17 cellular contexts compared by ENCODE assay signal in the genomic region with DNA sequence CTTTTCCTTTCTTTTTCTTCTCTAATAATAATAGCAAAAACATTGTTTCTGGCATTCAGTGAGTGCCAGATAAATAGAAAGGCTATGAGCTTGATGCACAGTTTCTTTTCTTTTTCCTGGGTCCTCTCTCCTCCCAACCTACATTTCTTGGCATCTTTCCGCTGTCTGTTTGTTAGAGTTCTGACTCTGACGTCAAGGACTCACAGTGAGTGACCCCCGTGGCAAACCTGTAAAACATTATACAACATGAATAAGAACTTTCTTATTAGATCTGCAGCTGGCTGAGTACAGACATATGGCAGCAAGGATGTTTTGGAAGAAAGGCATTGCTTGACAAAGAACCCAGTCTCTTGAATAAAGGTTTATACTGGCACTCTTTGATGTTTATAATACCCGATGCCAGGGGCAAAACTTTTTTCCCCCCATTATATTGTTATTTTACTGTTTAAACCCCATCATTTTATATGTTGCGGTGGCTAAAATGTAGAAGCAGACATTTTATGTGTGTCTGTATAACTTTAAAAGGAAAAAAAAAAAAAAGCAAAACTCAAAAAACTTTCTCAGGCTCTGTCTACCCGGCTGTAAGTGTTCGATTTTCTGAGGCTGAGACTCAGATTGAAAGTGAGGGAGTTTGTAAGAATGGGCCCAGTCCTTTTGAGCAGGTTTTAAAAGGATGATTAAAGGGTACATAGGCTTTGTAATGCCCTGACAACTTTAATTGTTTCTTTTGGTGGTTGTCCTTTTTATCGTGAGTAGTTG.
DNase-seq lines count a peak whose midpoint lies in the region; ATAC-seq and TF ChIP-seq lines count a peak whose summit lies in the region.
"Had no signal": no experiment of that assay in that cellular context is flagged by ENCODE, and none has a peak within 500 bp of the region (broad histone marks: within the 10 kb centered on the region; RNA-seq: fewer than 3 reads in every experiment).

No MANE protein-coding gene starts in this region.

- H3K9me3 Mint-ChIP-seq in nephron, result no peaks in the 10 kb centered on the region
- H3K9me3 Mint-ChIP-seq: activated naive CD8-positive, alpha-beta T cell treated with anti-CD3 and anti-CD28 coated beads, Interleukin-2, amount 10 ng/mL, durations not matched to agents 7 days and 5 days; effector memory CD8-positive, alpha-beta T cell; mesothelial cell of epicardium had no signal

- DNase-seq in Right ventricle myocardium superior (no peak), cardiac septum (ENCODE audit: low spot score) (no peak), fibroblast of peridontal ligament (ENCODE audit: extremely low read depth) (peak; percentile 51), aorta (no peak), prostate gland (ENCODE audit: low spot score) (no peak)
- DNase-seq: activated naive CD8-positive, alpha-beta T cell treated with anti-CD3 and anti-CD28 coated beads, Interleukin-2, amount 10 ng/mL, durations not matched to agents 7 days and 5 days; DMS 273 treated with DMSO at 0.1 percent for 48 hours; effector memory CD8-positive, alpha-beta T cell; KBM-7; NK-92 treated with Interleukin-12 subunit alpha and Interleukin-12 subunit beta, amount 100 ng/mL, for 24 hours; SK-N-SH had no signal

- 3 to 6% methylated on average over 8 of the region's 8 CpGs for WGBS in aorta, 2 donors
- 23% methylated on average over 8 of the region's 8 CpGs for WGBS in prostate gland

- ATAC-seq in Right ventricle myocardium superior (ENCODE audit: poor library complexity), result peak; percentile 23
- ATAC-seq in aorta (ENCODE audit: low FRiP score), result no peak
- no peak for ATAC-seq in HG03097 (IDR thresholded peaks at IDR 0.05; ENCODE audit: low FRiP score, unreplicated experiment)
- ATAC-seq in HG02623 (IDR thresholded peaks at IDR 0.05; ENCODE audit: unreplicated experiment), result no peak
- ATAC-seq: effector memory CD8-positive, alpha-beta T cell had no signal

- H3K4me1 ChIP-seq in aorta (ENCODE audit: control insufficient read depth in 1 of 2, insufficient read depth in 2 of 2, low read length in 2 of 2) (peaks cover 3 to 5% of the 10 kb centered on the region in 2 donors), prostate gland (replicated peaks) (no peaks in the 10 kb centered on the region)
- H3K4me1 ChIP-seq: tibial nerve had no signal

- H3K27me3 Mint-ChIP-seq in nephron (ENCODE audit: low read depth), result no peaks in the 10 kb centered on the region
- H3K27me3 Mint-ChIP-seq: activated naive CD8-positive, alpha-beta T cell treated with anti-CD3 and anti-CD28 coated beads, Interleukin-2, amount 10 ng/mL, durations not matched to agents 7 days and 5 days; effector memory CD8-positive, alpha-beta T cell had no signal

- no peak for TF ChIP-seq POLR2A in prostate gland (IDR thresholded peaks at IDR 0.05)

- H3K4me1 Mint-ChIP-seq in nephron, result peaks cover 20% of the 10 kb centered on the region
- H3K4me1 Mint-ChIP-seq: activated naive CD8-positive, alpha-beta T cell treated with anti-CD3 and anti-CD28 coated beads, Interleukin-2, amount 10 ng/mL, durations not matched to agents 7 days and 5 days had no signal

- no peaks in the 10 kb centered on the region for H3K36me3 Mint-ChIP-seq in nephron (ENCODE audit: low read depth)
- H3K36me3 Mint-ChIP-seq: activated naive CD8-positive, alpha-beta T cell treated with anti-CD3 and anti-CD28 coated beads, Interleukin-2, amount 10 ng/mL, durations not matched to agents 7 days and 5 days; mesothelial cell of epicardium had no signal

- H3K27me3 ChIP-seq in aorta (ENCODE audit: control insufficient read depth in 1 of 2, insufficient read depth in 2 of 2, low read length in 1 of 2), result no peaks in the 10 kb centered on the region
- no peaks in the 10 kb centered on the region for H3K27me3 ChIP-seq in prostate gland (replicated peaks; ENCODE audit: insufficient read depth)
- H3K27me3 ChIP-seq: tibial nerve had no signal

- H3K36me3 ChIP-seq in aorta (ENCODE audit: control insufficient read depth in 1 of 2, insufficient read depth in 2 of 2, low read length in 1 of 2) (no peaks in the 10 kb centered on the region), prostate gland (no peaks in the 10 kb centered on the region)
- H3K36me3 ChIP-seq: tibial nerve had no signal

- H3K9me3 ChIP-seq in aorta (ENCODE audit: control insufficient read depth, low read length) (no peaks in the 10 kb centered on the region), prostate gland (no peaks in the 10 kb centered on the region)
- H3K9me3 ChIP-seq: SK-N-SH, tibial nerve had no signal

- TF ChIP-seq CTCF in nephron (IDR thresholded peaks at IDR 0.05; ENCODE audit: unreplicated experiment in 3 of 3) (no peak), prostate gland (IDR thresholded peaks at IDR 0.05) (no peak)

- H3K4me3 ChIP-seq in aorta (ENCODE audit: low read length in 2 of 2), result peak overlapping the region; percentile 20 to 72
- H3K4me3 ChIP-seq in prostate gland, result no peak overlapping the region
- H3K4me3 ChIP-seq: tibial nerve had no signal

- intact Hi-C loops in Right ventricle myocardium superior (cut with DNase I), result no loop called here
- intact Hi-C loops in cardiac septum (cut with DNase I), result no loop called here
- intact Hi-C loops in aorta (cut with DNase I), result no loop called here
- intact Hi-C loops in prostate gland (cut with DNase I), result no loop called here

- H3K27ac ChIP-seq in aorta (ENCODE audit: low read depth in 1 of 2, low read length in 2 of 2), result peak overlapping the region; percentile 33 to 57
- H3K27ac ChIP-seq in prostate gland, result no peak overlapping the region
- H3K27ac ChIP-seq: tibial nerve, VCaP had no signal

- H3K27ac Mint-ChIP-seq in nephron, result peak overlapping the region; percentile 70 to 75 (median 72)
- H3K27ac Mint-ChIP-seq: activated naive CD8-positive, alpha-beta T cell treated with anti-CD3 and anti-CD28 coated beads, Interleukin-2, amount 10 ng/mL, durations not matched to agents 7 days and 5 days; effector memory CD8-positive, alpha-beta T cell; mesothelial cell of epicardium had no signal

- peak overlapping the region in 1 of 3 experiments; percentile 24 for H3K4me3 Mint-ChIP-seq in nephron
- H3K4me3 Mint-ChIP-seq: activated naive CD8-positive, alpha-beta T cell treated with anti-CD3 and anti-CD28 coated beads, Interleukin-2, amount 10 ng/mL, durations not matched to agents 7 days and 5 days; effector memory CD8-positive, alpha-beta T cell; mesothelial cell of epicardium had no signal

Comparison
In these comparisons a context has a peak if more than half of its experiments do, and no peak if none do; other contexts are left out.
1. H3K27ac ChIP-seq: peak in aorta (2 of 2); none in prostate gland (0 of 2).
2. H3K4me3 ChIP-seq: peak in aorta (2 of 2); none in prostate gland (0 of 2).